In the genomic region with DNA sequence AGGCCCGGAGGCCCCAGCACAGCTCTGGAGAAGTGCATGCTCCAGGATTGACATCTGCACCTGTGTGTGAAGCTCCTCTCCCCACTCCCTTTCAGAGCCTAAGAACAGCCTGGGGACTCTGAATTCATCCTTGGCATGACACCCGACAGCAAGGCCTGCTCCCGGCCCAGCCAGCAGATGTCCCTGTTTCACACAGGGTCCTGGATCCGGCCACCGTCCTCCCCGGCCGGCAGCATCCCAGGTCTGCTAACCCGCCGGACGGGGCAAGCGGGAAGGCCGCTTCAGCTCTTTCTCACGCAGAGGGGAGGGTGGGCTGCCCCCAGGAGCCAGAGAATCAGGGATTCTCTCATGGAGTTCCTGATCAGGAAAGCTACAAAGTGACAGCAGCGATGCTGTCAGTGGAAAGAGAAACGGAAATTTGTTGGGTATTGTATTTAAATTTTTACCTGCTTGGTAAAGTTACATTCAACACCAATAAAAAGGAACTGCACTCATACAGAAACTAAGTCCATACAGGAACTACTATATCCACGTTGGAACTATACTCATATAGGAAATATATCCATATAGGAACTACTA, we compare ENCODE assay signal across 15 cellular contexts.
A peak's percentile ranks its signal among the peaks of the same experiment; 100 is the strongest.
DNase-seq lines count a peak whose midpoint lies in the region; ATAC-seq, FAIRE-seq and TF ChIP-seq lines count a peak whose summit lies in the region.
"Had no signal": no experiment of that assay in that cellular context is flagged by ENCODE, and none has a peak within 500 bp of the region (broad histone marks: within the 10 kb centered on the region; RNA-seq: fewer than 3 reads in every experiment).

No MANE protein-coding gene starts in this region.

- H3K4me1 ChIP-seq in pancreas = no peaks in the 10 kb centered on the region

- H3K4me3 ChIP-seq in pancreas = no peak overlapping the region

- H3K27me3 ChIP-seq in pancreas = peaks cover 0 to 15% (median 2%) of the 10 kb centered on the region in 4 donors

- no peaks in the 10 kb centered on the region for H3K9me3 ChIP-seq in pancreas

- DNase-seq in NCI-H748 (lab: John Stamatoyannopoulos, UW; ENCODE audit: unreplicated experiment) (peak; percentile 71), NCI-H748 treated with DMSO at 0.1 percent for 48 hours (lab: John Stamatoyannopoulos, UW) (no peak), NCI-H774 (lab: John Stamatoyannopoulos, UW) (peak; percentile 48), dermis blood vessel endothelial cell (peak; percentile 1), pancreas (peak in 3 of 6 donors; percentile 15 to 45 (median 40)), GF-D8 (lab: John Stamatoyannopoulos, UW) (no peak), mucosa of gallbladder (ENCODE audit: low spot score) (no peak)
- DNase-seq: activated CD4-positive, alpha-beta T cell treated with anti-CD3 and anti-CD28 coated beads for 4 hours; amniotic stem cell; erythroblast; mesenchymal stem cell; NCI-H345; small intestine; stimulated activated naive CD8-positive, alpha-beta T cell treated with anti-CD3 and anti-CD28 coated beads, Interleukin-15, amount 100 ng/mL, for 72 hours had no signal

- H3K27ac ChIP-seq in pancreas = no peak overlapping the region

- FAIRE-seq in pancreas (lab: Jason Lieb, UNC) = no peak
- FAIRE-seq: small intestine had no signal

- intact Hi-C loops in pancreas (cut with DNase I) = no loop called here

- ATAC-seq in pancreas (peak in 3 of 4 donors; percentile 55 to 79 (median 57)), HG02798 (IDR thresholded peaks at IDR 0.05; ENCODE audit: poor library complexity, unreplicated experiment) (no peak)
- ATAC-seq: stimulated activated naive CD8-positive, alpha-beta T cell treated with anti-CD3 and anti-CD28 coated beads, Interleukin-15, amount 100 ng/mL, for 72 hours had no signal

- 12 to 14% methylated on average over 16 of the region's 16 CpGs for WGBS in pancreas, 2 donors

- TF ChIP-seq CTCF in pancreas (IDR thresholded peaks at IDR 0.05) = no peak

- H3K36me3 ChIP-seq in pancreas = no peaks in the 10 kb centered on the region

Comparison
In these comparisons a context has a peak if more than half of its experiments do, and no peak if none do; other contexts are left out.
1. DNase-seq: peak in NCI-H748 (single experiment), NCI-H774 (single experiment) and dermis blood vessel endothelial cell (single experiment); none in NCI-H748 treated with DMSO at 0.1 percent for 48 hours (single experiment), GF-D8 (single experiment) and mucosa of gallbladder (single experiment).